In genomic region chr1:184823080-184823479, GRCh38 we compare ENCODE assay signal across 19 cellular contexts.
DNase-seq lines count a peak whose midpoint lies in the region; ATAC-seq and TF ChIP-seq lines count a peak whose summit lies in the region.
"Had no signal": no experiment of that assay in that cellular context is flagged by ENCODE, and none has a peak within 500 bp of the region (broad histone marks: within the 10 kb centered on the region; RNA-seq: fewer than 3 reads in every experiment).

No MANE protein-coding gene starts in this region.

- peak overlapping the region; percentile 69 for H3K27ac Mint-ChIP-seq in dendritic cell treated with granulocyte-macrophage colony-stimulating factor and Interleukin-4, amounts not matched to agents 40 ng/mL and 50 ng/mL, for 4 days
- H3K27ac Mint-ChIP-seq: activated CD4-positive, alpha-beta memory T cell treated with anti-CD3 and anti-CD28 coated beads for 36 hours; activated naive CD4-positive, alpha-beta T cell treated with anti-CD3 and anti-CD28 coated beads, Interleukin-2, amount 50 U/mL, for 24 hours; activated T-cell treated with anti-CD3 and anti-CD28 coated beads, Interleukin-2, amount 50 U/mL, for 24 hours; stimulated activated naive CD8-positive, alpha-beta T cell treated with anti-CD3 and anti-CD28 coated beads, Interleukin-15, amount 100 ng/mL, for 72 hours had no signal

- H3K9me3 ChIP-seq in A673 (ENCODE audit: low read depth, low read length, poor library complexity, severe bottlenecking): no peaks in the 10 kb centered on the region
- no peaks in the 10 kb centered on the region for H3K9me3 ChIP-seq in prostate gland
- no peaks in the 10 kb centered on the region for H3K9me3 ChIP-seq in right cardiac atrium (ENCODE audit: control insufficient read depth, low read length)

- intact Hi-C loops in A673 (cut with micrococcal nuclease; ENCODE audit: unreplicated experiment) (no loop called here), prostate gland (cut with DNase I) (loop anchor here (5.0 kb wide), 1 partner anchor 59 kb away; no protein-coding TSS in a partner anchor), right cardiac atrium (cut with DNase I) (loop anchor here in 1 of 4 donors (10.0 kb wide), 1 partner anchor 72 kb away; no protein-coding TSS in a partner anchor)
- intact Hi-C loops in dendritic cell treated with granulocyte-macrophage colony-stimulating factor and Interleukin-4, amounts not matched to agents 40 ng/mL and 50 ng/mL, for 4 days (cut with micrococcal nuclease): no loop called here

- H3K27me3 ChIP-seq in A673 (replicated peaks; ENCODE audit: insufficient read depth, low read depth, low read length, poor library complexity): no peaks in the 10 kb centered on the region
- no peaks in the 10 kb centered on the region for H3K27me3 ChIP-seq in prostate gland (replicated peaks; ENCODE audit: insufficient read depth)
- H3K27me3 ChIP-seq in right cardiac atrium (ENCODE audit: control insufficient read depth, insufficient read depth): no peaks in the 10 kb centered on the region

- no peak for TF ChIP-seq CTCF in A673 (conservative IDR thresholded peaks at IDR 0.05; ENCODE audit: low read depth, low read length)
- TF ChIP-seq CTCF in prostate gland (IDR thresholded peaks at IDR 0.05): no peak
- TF ChIP-seq CTCF in omental fat pad (IDR thresholded peaks at IDR 0.05): no peak

- H3K4me1 ChIP-seq in A673 (ENCODE audit: insufficient read depth, low read length, poor library complexity, severe bottlenecking) (peaks cover 12% of the 10 kb centered on the region), prostate gland (replicated peaks) (no peaks in the 10 kb centered on the region), right cardiac atrium (ENCODE audit: control insufficient read depth, insufficient read depth, low read length) (peaks cover 19% of the 10 kb centered on the region)

- H3K4me3 ChIP-seq in A673 (ENCODE audit: low read depth, low read length, poor library complexity, severe bottlenecking) (no peak overlapping the region), prostate gland (no peak overlapping the region), right cardiac atrium (ENCODE audit: low read length) (no peak overlapping the region)
- H3K4me3 ChIP-seq: GM23248 had no signal

- TF ChIP-seq POLR2A in prostate gland (IDR thresholded peaks at IDR 0.05): no peak

- peaks cover 49% of the 10 kb centered on the region for H3K4me1 Mint-ChIP-seq in dendritic cell treated with granulocyte-macrophage colony-stimulating factor and Interleukin-4, amounts not matched to agents 40 ng/mL and 50 ng/mL, for 4 days (ENCODE audit: low read depth)

- POLR2A ChIA-PET in A673 (lab: Charles Lee; ENCODE audit: low non-redundant PET): no interaction called here

- H3K9me3 Mint-ChIP-seq in dendritic cell treated with granulocyte-macrophage colony-stimulating factor and Interleukin-4, amounts not matched to agents 40 ng/mL and 50 ng/mL, for 4 days: no peaks in the 10 kb centered on the region
- H3K9me3 Mint-ChIP-seq: activated CD4-positive, alpha-beta memory T cell treated with anti-CD3 and anti-CD28 coated beads for 36 hours; activated naive CD4-positive, alpha-beta T cell treated with anti-CD3 and anti-CD28 coated beads, Interleukin-2, amount 50 U/mL, for 24 hours; activated T-cell treated with anti-CD3 and anti-CD28 coated beads, Interleukin-2, amount 50 U/mL, for 24 hours; stimulated activated naive CD8-positive, alpha-beta T cell treated with anti-CD3 and anti-CD28 coated beads, Interleukin-15, amount 100 ng/mL, for 72 hours had no signal

- DNase-seq in A673 (ENCODE audit: low spot score): peak; percentile 20
- peak; percentile 18 for DNase-seq in NCI-H2107 treated with DMSO at 0.1 percent for 48 hours (lab: John Stamatoyannopoulos, UW; ENCODE audit: unreplicated experiment)
- no peak for DNase-seq in prostate gland (ENCODE audit: low spot score)
- DNase-seq in central memory CD4-positive, alpha-beta T cell: no peak
- DNase-seq in omental fat pad (ENCODE audit: low spot score): no peak
- no peak for DNase-seq in right cardiac atrium
- DNase-seq: activated CD4-positive, alpha-beta memory T cell treated with anti-CD3 and anti-CD28 coated beads for 36 hours; activated T-cell treated with anti-CD3 and anti-CD28 coated beads, Interleukin-2, amount 50 U/mL, for 24 hours; GM23248; left cardiac atrium; NCI-H1436 treated with DMSO at 0.1 percent for 48 hours; NCI-H774; posterior cingulate gyrus; stimulated activated naive CD8-positive, alpha-beta T cell treated with anti-CD3 and anti-CD28 coated beads, Interleukin-15, amount 100 ng/mL, for 72 hours had no signal

- H3K27me3 Mint-ChIP-seq in dendritic cell treated with granulocyte-macrophage colony-stimulating factor and Interleukin-4, amounts not matched to agents 40 ng/mL and 50 ng/mL, for 4 days: no peaks in the 10 kb centered on the region
- H3K27me3 Mint-ChIP-seq: activated CD4-positive, alpha-beta memory T cell treated with anti-CD3 and anti-CD28 coated beads for 36 hours; activated naive CD4-positive, alpha-beta T cell treated with anti-CD3 and anti-CD28 coated beads, Interleukin-2, amount 50 U/mL, for 24 hours; activated T-cell treated with anti-CD3 and anti-CD28 coated beads, Interleukin-2, amount 50 U/mL, for 24 hours; stimulated activated naive CD8-positive, alpha-beta T cell treated with anti-CD3 and anti-CD28 coated beads, Interleukin-15, amount 100 ng/mL, for 72 hours had no signal

- WGBS in prostate gland: 47% methylated on average over 4 of the region's 4 CpGs
- 74% methylated on average over 4 of the region's 4 CpGs for WGBS in right cardiac atrium

- CTCF ChIA-PET in A673 (lab: Charles Lee): no interaction called here

- ATAC-seq in omental fat pad (ENCODE audit: low FRiP score) (no peak), HG03097 (IDR thresholded peaks at IDR 0.05; ENCODE audit: low FRiP score, unreplicated experiment) (no peak), right cardiac atrium (no peak)
- ATAC-seq: left cardiac atrium; stimulated activated naive CD8-positive, alpha-beta T cell treated with anti-CD3 and anti-CD28 coated beads, Interleukin-15, amount 100 ng/mL, for 72 hours had no signal

- H3K36me3 Mint-ChIP-seq in dendritic cell treated with granulocyte-macrophage colony-stimulating factor and Interleukin-4, amounts not matched to agents 40 ng/mL and 50 ng/mL, for 4 days (ENCODE audit: low read depth): peaks cover 63% of the 10 kb centered on the region
- H3K36me3 Mint-ChIP-seq: activated naive CD4-positive, alpha-beta T cell treated with anti-CD3 and anti-CD28 coated beads, Interleukin-2, amount 50 U/mL, for 24 hours had no signal

- H3K27ac ChIP-seq in A673 (ENCODE audit: low read depth, low read length, poor library complexity, severe bottlenecking) (no peak overlapping the region), prostate gland (peak overlapping the region; percentile 42 to 52), right cardiac atrium (ENCODE audit: low read length) (no peak overlapping the region)
- H3K27ac ChIP-seq: GM23248, HL-60, KMS-11 had no signal

- no TSS peak for BruUV-seq in A673 (replicated peaks; lab: Mats Ljungman, UMichigan)

- H3K36me3 ChIP-seq in A673 (ENCODE audit: insufficient read depth, low read length, poor library complexity, severe bottlenecking): peaks cover 27% of the 10 kb centered on the region
- no peaks in the 10 kb centered on the region for H3K36me3 ChIP-seq in prostate gland

- no peak overlapping the region for H3K4me3 Mint-ChIP-seq in dendritic cell treated with granulocyte-macrophage colony-stimulating factor and Interleukin-4, amounts not matched to agents 40 ng/mL and 50 ng/mL, for 4 days
- H3K4me3 Mint-ChIP-seq: activated CD4-positive, alpha-beta memory T cell treated with anti-CD3 and anti-CD28 coated beads for 36 hours; activated naive CD4-positive, alpha-beta T cell treated with anti-CD3 and anti-CD28 coated beads, Interleukin-2, amount 50 U/mL, for 24 hours; activated T-cell treated with anti-CD3 and anti-CD28 coated beads, Interleukin-2, amount 50 U/mL, for 24 hours; stimulated activated naive CD8-positive, alpha-beta T cell treated with anti-CD3 and anti-CD28 coated beads, Interleukin-15, amount 100 ng/mL, for 72 hours had no signal

Comparison
In these comparisons a context has a peak if more than half of its experiments do, and no peak if none do; other contexts are left out.
1. DNase-seq: peak in A673 (single experiment) and NCI-H2107 treated with DMSO at 0.1 percent for 48 hours (single experiment); none in prostate gland (single experiment), central memory CD4-positive, alpha-beta T cell (single experiment), omental fat pad (single experiment) and right cardiac atrium (0 of 3).
2. H3K27ac ChIP-seq: peak in prostate gland (2 of 2); none in A673 (single experiment) and right cardiac atrium (single experiment).